8 cellular contexts compared by ENCODE assay signal in the genomic region with DNA sequence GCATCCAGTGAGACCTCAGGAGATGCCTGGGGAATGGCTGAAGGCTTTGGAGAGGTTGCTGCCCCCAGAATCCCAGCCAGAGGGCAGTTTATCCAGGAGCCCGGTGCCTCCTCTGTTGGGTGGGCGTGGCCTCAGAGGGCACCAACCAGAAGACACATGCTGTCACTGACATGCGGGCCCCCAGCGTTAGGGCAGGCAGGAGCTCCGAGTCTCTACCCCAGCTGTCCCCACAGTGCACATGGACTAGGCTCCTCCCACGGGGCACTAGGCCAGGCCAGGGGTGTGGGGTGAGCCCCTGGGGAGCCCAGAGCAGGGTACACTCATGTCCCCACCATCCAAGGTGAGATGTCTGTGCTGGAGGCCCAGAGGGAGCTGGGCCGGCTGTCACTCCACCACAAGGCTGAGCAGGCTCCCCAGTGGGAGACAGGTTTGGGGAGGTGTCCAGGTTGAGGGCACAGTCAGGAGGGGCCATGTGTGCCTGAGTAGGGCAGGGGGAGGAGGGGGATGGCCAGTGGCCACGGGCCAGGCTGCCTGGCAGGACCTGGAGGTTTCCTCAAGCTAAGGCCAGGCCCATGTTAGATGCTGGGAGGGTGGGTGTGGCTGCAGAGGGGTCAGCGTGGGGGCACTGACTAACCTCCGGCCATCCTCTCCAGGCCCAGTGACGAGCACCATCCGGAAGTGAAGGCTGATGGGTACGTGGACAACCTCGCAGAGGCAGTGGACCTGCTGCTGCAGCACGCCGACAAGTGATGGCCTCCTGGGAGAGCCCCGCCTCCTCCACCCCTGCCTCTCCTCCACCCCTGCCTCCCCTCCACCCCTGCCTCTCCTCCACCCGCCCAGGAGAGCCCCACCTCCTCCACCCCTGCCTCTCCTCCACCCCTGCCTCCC.
DNase-seq lines count a peak whose midpoint lies in the region; ATAC-seq and TF ChIP-seq lines count a peak whose summit lies in the region.

No MANE protein-coding gene starts in this region.

- no peaks in the 10 kb centered on the region for H3K9me3 Mint-ChIP-seq in activated T-cell treated with anti-CD3 and anti-CD28 coated beads, Interleukin-2, amount 50 U/mL, for 24 hours
- no peaks in the 10 kb centered on the region for H3K9me3 Mint-ChIP-seq in chondrocyte (ENCODE audit: low read depth)

- no peak overlapping the region for H3K27ac Mint-ChIP-seq in activated T-cell treated with anti-CD3 and anti-CD28 coated beads, Interleukin-2, amount 50 U/mL, for 24 hours
- H3K27ac Mint-ChIP-seq in chondrocyte (ENCODE audit: unreplicated experiment) = no peak overlapping the region

- H3K27me3 Mint-ChIP-seq in activated T-cell treated with anti-CD3 and anti-CD28 coated beads, Interleukin-2, amount 50 U/mL, for 24 hours = no peaks in the 10 kb centered on the region
- H3K27me3 Mint-ChIP-seq in chondrocyte (ENCODE audit: low read depth) = no peaks in the 10 kb centered on the region

- intact Hi-C loops in Right ventricle myocardium superior (cut with DNase I) (no loop called here), cardiac septum (cut with DNase I) (no loop called here), vagina (cut with DNase I) (no loop called here), lower leg skin (cut with DNase I; ENCODE audit: low total_unique reads) (no loop called here)

- H3K27me3 ChIP-seq in vagina = no peaks in the 10 kb centered on the region

- peak overlapping the region; percentile 44 for H3K27ac ChIP-seq in vagina

- H3K9me3 ChIP-seq in vagina = no peaks in the 10 kb centered on the region

- no peak overlapping the region for H3K4me3 Mint-ChIP-seq in activated T-cell treated with anti-CD3 and anti-CD28 coated beads, Interleukin-2, amount 50 U/mL, for 24 hours
- H3K4me3 Mint-ChIP-seq in chondrocyte (ENCODE audit: unreplicated experiment) = no peak overlapping the region

- peaks cover 6% of the 10 kb centered on the region for H3K36me3 Mint-ChIP-seq in activated T-cell treated with anti-CD3 and anti-CD28 coated beads, Interleukin-2, amount 50 U/mL, for 24 hours (ENCODE audit: low read depth)
- no peaks in the 10 kb centered on the region for H3K36me3 Mint-ChIP-seq in chondrocyte (ENCODE audit: low read depth)

- TF ChIP-seq POLR2A in vagina (IDR thresholded peaks at IDR 0.05) (no peak), lower leg skin (IDR thresholded peaks at IDR 0.05) (no peak)

- peaks cover 0 to 7% of the 10 kb centered on the region in 2 donors for H3K36me3 ChIP-seq in vagina

- WGBS in lower leg skin, 2 donors = 62 to 63% methylated on average over 18 of the region's 18 CpGs

- peaks cover 46% of the 10 kb centered on the region for H3K4me1 Mint-ChIP-seq in activated T-cell treated with anti-CD3 and anti-CD28 coated beads, Interleukin-2, amount 50 U/mL, for 24 hours (ENCODE audit: low read depth)
- H3K4me1 Mint-ChIP-seq in chondrocyte (ENCODE audit: low read depth) = peaks cover 3% of the 10 kb centered on the region

- ATAC-seq in Right ventricle myocardium superior (ENCODE audit: poor library complexity) = peak; percentile 34

- DNase-seq in Right ventricle myocardium superior (no peak), cardiac septum (ENCODE audit: low spot score) (no peak), kidney tubule cell (ENCODE audit: low spot score) (peak; percentile 6), vagina (ENCODE audit: extremely low spot score in 2 of 2) (no peak), chondrocyte (ENCODE audit: low spot score) (no peak), NCI-H1092 treated with DMSO at 0.1 percent for 48 hours (lab: John Stamatoyannopoulos, UW) (no peak), lower leg skin (ENCODE audit: low spot score in 2 of 2) (no peak)
- peak; percentile 57 for DNase-seq in activated T-cell treated with anti-CD3 and anti-CD28 coated beads, Interleukin-2, amount 50 U/mL, for 24 hours

- peaks cover 21% of the 10 kb centered on the region for H3K4me1 ChIP-seq in vagina

- no peak for TF ChIP-seq CTCF in vagina (IDR thresholded peaks at IDR 0.05)
- no peak for TF ChIP-seq CTCF in chondrocyte (IDR thresholded peaks at IDR 0.05)
- TF ChIP-seq CTCF in lower leg skin (IDR thresholded peaks at IDR 0.05) = no peak

- H3K4me3 ChIP-seq in vagina = no peak overlapping the region
- H3K4me3 ChIP-seq in lower leg skin (ENCODE audit: low read depth, poor library complexity, severe bottlenecking) = no peak overlapping the region

Comparison
In these comparisons a context has a peak if more than half of its experiments do, and no peak if none do; other contexts are left out.
1. DNase-seq: peak in activated T-cell treated with anti-CD3 and anti-CD28 coated beads, Interleukin-2, amount 50 U/mL, for 24 hours (single experiment) and kidney tubule cell (single experiment); none in Right ventricle myocardium superior (single experiment), cardiac septum (single experiment), vagina (0 of 2), chondrocyte (single experiment), NCI-H1092 treated with DMSO at 0.1 percent for 48 hours (single experiment) and lower leg skin (0 of 2).